Comparison of ENCODE assay signal across 7 cellular contexts in the genomic region with DNA sequence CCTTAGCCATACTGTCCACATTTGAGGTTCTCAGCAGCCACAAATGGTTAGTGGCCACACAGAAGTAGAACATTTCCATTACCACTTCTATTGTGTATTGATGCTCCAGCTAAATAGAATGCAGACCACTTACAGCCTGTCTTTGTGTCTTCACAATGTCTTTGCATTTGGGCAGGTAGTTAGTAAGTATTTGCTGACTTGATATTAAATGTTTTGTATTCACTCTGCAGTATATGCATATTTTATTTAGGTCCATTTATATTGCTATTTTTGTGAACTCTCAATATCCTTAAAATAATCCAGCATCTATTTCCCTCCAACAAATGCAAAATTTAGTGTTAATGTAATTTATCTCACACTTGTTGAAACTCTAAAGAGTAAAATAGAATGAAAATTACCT.
"Had no signal": no experiment of that assay in that cellular context is flagged by ENCODE, and none has a peak within 500 bp of the region (broad histone marks: within the 10 kb centered on the region; RNA-seq: fewer than 3 reads in every experiment).

No MANE protein-coding gene starts in this region.

- ATAC-seq: GM12878 had no signal

- DNase-seq: GDM1, GF-D8 had no signal

- H3K4me3 ChIP-seq: GM12878 had no signal

- FAIRE-seq: GM12878, GM12891, GM12892, GM18507, GM19239 had no signal
